In the genomic region with DNA sequence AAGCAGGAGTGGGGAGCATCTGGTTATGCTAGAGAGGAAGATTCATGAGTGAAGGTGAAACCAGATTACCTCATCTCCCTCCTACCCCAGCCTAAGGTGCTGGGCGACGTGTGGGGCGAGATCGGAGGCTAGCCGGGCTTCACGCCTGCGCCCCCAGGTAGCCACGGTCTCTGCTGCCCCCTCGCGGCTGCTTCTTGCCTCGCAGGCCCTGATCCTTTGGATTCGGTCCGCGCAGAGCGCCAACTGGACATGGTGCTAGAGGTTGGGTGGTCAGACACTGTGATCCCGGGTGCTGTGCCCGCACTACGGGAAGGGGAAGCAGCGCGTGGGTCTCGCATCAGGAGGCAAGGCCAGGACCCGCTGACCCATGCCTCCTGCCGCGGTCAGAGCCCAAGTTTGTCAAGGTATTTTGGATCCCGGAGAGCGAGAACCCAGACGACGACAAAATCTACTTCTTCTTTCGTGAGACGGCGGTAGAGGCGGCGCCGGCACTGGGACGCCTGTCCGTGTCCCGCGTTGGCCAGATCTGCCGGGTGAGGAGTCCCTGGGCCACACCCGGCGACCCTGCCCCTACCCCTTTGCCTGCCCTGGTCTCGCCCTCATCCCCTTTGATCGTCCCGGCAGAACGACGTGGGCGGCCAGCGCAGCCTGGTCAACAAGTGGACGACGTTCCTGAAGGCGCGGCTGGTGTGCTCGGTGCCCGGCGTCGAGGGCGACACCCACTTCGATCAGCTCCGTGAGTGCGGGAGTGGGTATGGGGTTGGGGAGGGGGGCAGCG, we compare ENCODE assay signal across 9 cellular contexts. TPM values are rescaled to one million over a fixed set of nuclear protein-coding genes. Genes with fewer than 3 reads are reported as not detected.
DNase-seq lines count a peak whose midpoint lies in the region; ATAC-seq and TF ChIP-seq lines count a peak whose summit lies in the region.
"Had no signal": no experiment of that assay in that cellular context is flagged by ENCODE, and none has a peak within 500 bp of the region (broad histone marks: within the 10 kb centered on the region; RNA-seq: fewer than 3 reads in every experiment).

No MANE protein-coding gene starts in this region.

- H3K27me3 ChIP-seq in neural cell (ENCODE audit: insufficient read depth, low read depth, low read length), result peaks cover 23% of the 10 kb centered on the region

- H3K36me3 ChIP-seq in neural cell (ENCODE audit: insufficient read depth, low read length), result no peaks in the 10 kb centered on the region

- no peaks in the 10 kb centered on the region for H3K9me3 ChIP-seq in neural cell (ENCODE audit: low read length)

- no peaks in the 10 kb centered on the region for H3K79me2 ChIP-seq in neural cell (replicated peaks; ENCODE audit: insufficient read depth, low read length)

- peak; percentile 88 for ATAC-seq in GM21381 (IDR thresholded peaks at IDR 0.05; ENCODE audit: unreplicated experiment)

- no peaks in the 10 kb centered on the region for H3F3A ChIP-seq in neural cell (ENCODE audit: insufficient read depth, low read length, poor library complexity, severe bottlenecking)

- H2AFZ ChIP-seq in neural cell (ENCODE audit: low read depth, low read length), result no peak overlapping the region

- H3K9me3 Mint-ChIP-seq in activated T-helper 2 cell treated with anti-CD3 and anti-CD28 coated beads, Interferon-gamma antibody, Interleukin-2, Interleukin-4, amounts not matched to agents 10 μg/mL and 5 μg/mL and 100 μg/mL, durations not matched to agents 14 hours and 24 hours and 36 hours, result no peaks in the 10 kb centered on the region
- no peaks in the 10 kb centered on the region for H3K9me3 Mint-ChIP-seq in stimulated activated naive CD8-positive, alpha-beta T cell treated with anti-CD3 and anti-CD28 coated beads, Interleukin-15, Interleukin-2, amounts not matched to agents 100 ng/mL and 50 ng/mL, for 24 hours

- H3K4me3 ChIP-seq in fibroblast of villous mesenchyme (ENCODE audit: low read depth, low read length) (peak overlapping the region; percentile 36), neural cell (ENCODE audit: low read length) (peak overlapping the region; percentile 43)

- H3K27ac Mint-ChIP-seq in activated T-helper 2 cell treated with anti-CD3 and anti-CD28 coated beads, Interferon-gamma antibody, Interleukin-2, Interleukin-4, amounts not matched to agents 10 μg/mL and 5 μg/mL and 100 μg/mL, durations not matched to agents 14 hours and 24 hours and 36 hours, result no peak overlapping the region
- H3K27ac Mint-ChIP-seq in stimulated activated naive CD8-positive, alpha-beta T cell treated with anti-CD3 and anti-CD28 coated beads, Interleukin-15, Interleukin-2, amounts not matched to agents 100 ng/mL and 50 ng/mL, for 24 hours, result no peak overlapping the region

- peak; percentile 13 for TF ChIP-seq EP300 in neural cell (conservative IDR thresholded peaks at IDR 0.05; ENCODE audit: poor library complexity, severe bottlenecking)

- H3K36me3 Mint-ChIP-seq in activated T-helper 2 cell treated with anti-CD3 and anti-CD28 coated beads, Interferon-gamma antibody, Interleukin-2, Interleukin-4, amounts not matched to agents 10 μg/mL and 5 μg/mL and 100 μg/mL, durations not matched to agents 14 hours and 24 hours and 36 hours (ENCODE audit: low read depth), result no peaks in the 10 kb centered on the region
- no peaks in the 10 kb centered on the region for H3K36me3 Mint-ChIP-seq in stimulated activated naive CD8-positive, alpha-beta T cell treated with anti-CD3 and anti-CD28 coated beads, Interleukin-15, Interleukin-2, amounts not matched to agents 100 ng/mL and 50 ng/mL, for 24 hours (ENCODE audit: low read depth)

- intact Hi-C loops in activated T-helper 2 cell treated with anti-CD3 and anti-CD28 coated beads, Interferon-gamma antibody, Interleukin-2, Interleukin-4, amounts not matched to agents 10 μg/mL and 5 μg/mL and 100 μg/mL, durations not matched to agents 14 hours and 24 hours and 36 hours (cut with micrococcal nuclease), result loop anchor here (1.0 to 2.0 kb wide), 4 partner anchors 13 to 152 kb away; no protein-coding TSS in a partner anchor

- peak overlapping the region; percentile 48 for H3K4me2 ChIP-seq in neural cell (ENCODE audit: low read length)

- in situ Hi-C loops in Caki2 (cut with HindIII; ENCODE audit: low pct_unique_long_range_greater_than_20kb, low sequenced_read_pairs), result no loop called here

- no peak overlapping the region for H3K27ac ChIP-seq in neural cell (ENCODE audit: low read length)
- H3K27ac ChIP-seq: epithelial cell of prostate had no signal

- peak overlapping the region; percentile 47 for H3K9ac ChIP-seq in neural cell (ENCODE audit: low read length)

- H3K9me2 ChIP-seq in neural cell (ENCODE audit: insufficient read depth, low read length), result no peaks in the 10 kb centered on the region

- H4K20me1 ChIP-seq in neural cell (ENCODE audit: insufficient read depth), result no peaks in the 10 kb centered on the region

- peak; percentile 99 for TF ChIP-seq RAD21 in neural cell (conservative IDR thresholded peaks at IDR 0.05)

- peaks cover 39% of the 10 kb centered on the region for H3K27me3 Mint-ChIP-seq in activated T-helper 2 cell treated with anti-CD3 and anti-CD28 coated beads, Interferon-gamma antibody, Interleukin-2, Interleukin-4, amounts not matched to agents 10 μg/mL and 5 μg/mL and 100 μg/mL, durations not matched to agents 14 hours and 24 hours and 36 hours (ENCODE audit: low read depth)
- H3K27me3 Mint-ChIP-seq in stimulated activated naive CD8-positive, alpha-beta T cell treated with anti-CD3 and anti-CD28 coated beads, Interleukin-15, Interleukin-2, amounts not matched to agents 100 ng/mL and 50 ng/mL, for 24 hours, result peaks cover 43% of the 10 kb centered on the region

- peak overlapping the region; percentile 64 for H3K4me3 Mint-ChIP-seq in activated T-helper 2 cell treated with anti-CD3 and anti-CD28 coated beads, Interferon-gamma antibody, Interleukin-2, Interleukin-4, amounts not matched to agents 10 μg/mL and 5 μg/mL and 100 μg/mL, durations not matched to agents 14 hours and 24 hours and 36 hours (ENCODE audit: low read depth)
- peak overlapping the region; percentile 78 for H3K4me3 Mint-ChIP-seq in stimulated activated naive CD8-positive, alpha-beta T cell treated with anti-CD3 and anti-CD28 coated beads, Interleukin-15, Interleukin-2, amounts not matched to agents 100 ng/mL and 50 ng/mL, for 24 hours

- TF ChIP-seq CTCF in fibroblast of villous mesenchyme (IDR thresholded peaks at IDR 0.05; ENCODE audit: insufficient read depth, low read depth, low read length) (peak; percentile 94), neural cell (IDR thresholded peaks at IDR 0.05; ENCODE audit: poor library complexity, severe bottlenecking) (peak; percentile 99)

- DNase-seq in Caki2 (ENCODE audit: low read depth) (peak; percentile 61), HuH-7 (ENCODE audit: low spot score) (peak; percentile 99), RPMI7951 (ENCODE audit: low read depth) (peak; percentile 70), fibroblast of villous mesenchyme (ENCODE audit: low read depth) (peak; percentile 67)
- peak; percentile 82 for DNase-seq in activated T-helper 2 cell treated with anti-CD3 and anti-CD28 coated beads, Interferon-gamma antibody, Interleukin-2, Interleukin-4, amounts not matched to agents 10 μg/mL and 5 μg/mL and 100 μg/mL, durations not matched to agents 14 hours and 24 hours and 36 hours (ENCODE audit: low spot score)

- H3K4me1 Mint-ChIP-seq in activated T-helper 2 cell treated with anti-CD3 and anti-CD28 coated beads, Interferon-gamma antibody, Interleukin-2, Interleukin-4, amounts not matched to agents 10 μg/mL and 5 μg/mL and 100 μg/mL, durations not matched to agents 14 hours and 24 hours and 36 hours (ENCODE audit: low read depth), result peaks cover 11% of the 10 kb centered on the region
- H3K4me1 Mint-ChIP-seq in stimulated activated naive CD8-positive, alpha-beta T cell treated with anti-CD3 and anti-CD28 coated beads, Interleukin-15, Interleukin-2, amounts not matched to agents 100 ng/mL and 50 ng/mL, for 24 hours (ENCODE audit: low read depth), result peaks cover 28% of the 10 kb centered on the region

RNA-seq across cellular contexts. Expression of a gene that starts 4.2 kb away (rescaled TPM):
- total RNA-seq in Caki2 (2014; rRNA removed; shearing (Covaris generic); ENCODE audit: low replicate concordance), result 99.9 and 105 TPM in 2 replicates
- 3.1 and 5.6 TPM in 2 replicates for total RNA-seq in RPMI7951 (2014; rRNA removed; shearing (Covaris generic))
- 0.30 and 0.68 TPM in 2 replicates for total RNA-seq in activated T-helper 2 cell treated with anti-CD3 and anti-CD28 coated beads, Interferon-gamma antibody, Interleukin-2, Interleukin-4, amounts not matched to agents 10 μg/mL and 5 μg/mL and 100 μg/mL, durations not matched to agents 14 hours and 24 hours and 36 hours
- total RNA-seq in fibroblast of villous mesenchyme, result 7.4 and 23.3 TPM in 2 replicates
- 7.8 and 9.6 TPM in 2 replicates for polyA plus RNA-seq in neural cell
- polyA minus RNA-seq in neural cell, result 2.2 and 3.4 TPM in 2 replicates

RNA-seq across cellular contexts. Expression of a gene that starts 5.8 kb away (rescaled TPM):
- total RNA-seq in Caki2 (2014; rRNA removed; shearing (Covaris generic); ENCODE audit: low replicate concordance), result not detected in 2 replicates
- total RNA-seq in RPMI7951 (2014; rRNA removed; shearing (Covaris generic)), result not detected in 2 replicates
- not detected in 2 replicates for total RNA-seq in activated T-helper 2 cell treated with anti-CD3 and anti-CD28 coated beads, Interferon-gamma antibody, Interleukin-2, Interleukin-4, amounts not matched to agents 10 μg/mL and 5 μg/mL and 100 μg/mL, durations not matched to agents 14 hours and 24 hours and 36 hours
- not detected in 2 replicates for total RNA-seq in fibroblast of villous mesenchyme
- not detected in 2 replicates for polyA plus RNA-seq in neural cell
- not detected in 2 replicates for polyA minus RNA-seq in neural cell

RNA-seq across cellular contexts. Expression of a gene that starts 19.1 kb away (rescaled TPM):
- total RNA-seq in Caki2 (2014; rRNA removed; shearing (Covaris generic); ENCODE audit: low replicate concordance), result 69.5 and 114 TPM in 2 replicates
- total RNA-seq in RPMI7951 (2014; rRNA removed; shearing (Covaris generic)), result 97.9 and 116 TPM in 2 replicates
- total RNA-seq in activated T-helper 2 cell treated with anti-CD3 and anti-CD28 coated beads, Interferon-gamma antibody, Interleukin-2, Interleukin-4, amounts not matched to agents 10 μg/mL and 5 μg/mL and 100 μg/mL, durations not matched to agents 14 hours and 24 hours and 36 hours, result 154 and 164 TPM in 2 replicates
- total RNA-seq in fibroblast of villous mesenchyme, result 82.0 and 83.1 TPM in 2 replicates
- 41.8 and 76.4 TPM in 2 replicates for polyA plus RNA-seq in neural cell
- polyA minus RNA-seq in neural cell, result 10.1 and 21.4 TPM in 2 replicates

RNA-seq across cellular contexts. Expression of a gene that starts 26.1 kb away (rescaled TPM):
- total RNA-seq in Caki2 (2014; rRNA removed; shearing (Covaris generic); ENCODE audit: low replicate concordance), result 2.8 and 3.1 TPM in 2 replicates
- 11.5 and 12.0 TPM in 2 replicates for total RNA-seq in RPMI7951 (2014; rRNA removed; shearing (Covaris generic))
- 10.8 TPM in 2 replicates for total RNA-seq in activated T-helper 2 cell treated with anti-CD3 and anti-CD28 coated beads, Interferon-gamma antibody, Interleukin-2, Interleukin-4, amounts not matched to agents 10 μg/mL and 5 μg/mL and 100 μg/mL, durations not matched to agents 14 hours and 24 hours and 36 hours
- 2.3 and 6.5 TPM in 2 replicates for total RNA-seq in fibroblast of villous mesenchyme
- 8.8 and 9.1 TPM in 2 replicates for polyA plus RNA-seq in neural cell
- 2.7 and 6.1 TPM in 2 replicates for polyA minus RNA-seq in neural cell

RNA-seq across cellular contexts. Expression of a gene that starts 26.1 kb away (rescaled TPM):
- total RNA-seq in Caki2 (2014; rRNA removed; shearing (Covaris generic); ENCODE audit: low replicate concordance), result 8.3 and 12.7 TPM in 2 replicates
- 14.6 and 16.1 TPM in 2 replicates for total RNA-seq in RPMI7951 (2014; rRNA removed; shearing (Covaris generic))
- total RNA-seq in activated T-helper 2 cell treated with anti-CD3 and anti-CD28 coated beads, Interferon-gamma antibody, Interleukin-2, Interleukin-4, amounts not matched to agents 10 μg/mL and 5 μg/mL and 100 μg/mL, durations not matched to agents 14 hours and 24 hours and 36 hours, result 24.9 and 25.0 TPM in 2 replicates
- total RNA-seq in fibroblast of villous mesenchyme, result 5.8 and 6.5 TPM in 2 replicates
- 4.6 and 5.3 TPM in 2 replicates for polyA plus RNA-seq in neural cell
- 7.1 and 8.6 TPM in 2 replicates for polyA minus RNA-seq in neural cell
